Comparison of ENCODE assay signal across 3 cellular contexts in genomic region chr20:49663112-49663511, GRCh38.
TF ChIP-seq lines count a peak whose summit lies in the region.

No MANE protein-coding gene starts in this region.

TF ChIP-seq in A549, 52 proteins besides CTCF, POLR2A, EP300 and RAD21 (continued from another document):
- TF ChIP-seq PBX3 (IDR thresholded peaks at IDR 0.05) (no peak), NFE2L2 (conservative IDR thresholded peaks at IDR 0.05; ENCODE audit: low read length) (no peak), MAFK (IDR thresholded peaks at IDR 0.05; ENCODE audit: partially characterized antibody) (peak; percentile 72), ZC3H11A (IDR thresholded peaks at IDR 0.05) (no peak)

TF ChIP-seq in IMR-90, 13 proteins besides CTCF, POLR2A, EP300 and RAD21 (continued from another document):
- TF ChIP-seq USF2 (IDR thresholded peaks at IDR 0.05; ENCODE audit: low read depth, low read length) (no peak), SMC3 (IDR thresholded peaks at IDR 0.05; ENCODE audit: low read depth, low read length) (no peak), ELK1 (IDR thresholded peaks at IDR 0.05; ENCODE audit: borderline replicate concordance, low read depth, low read length) (no peak), NFE2L2 (IDR thresholded peaks at IDR 0.05; ENCODE audit: low read depth, low read length) (no peak)

TF ChIP-seq in WTC11, 78 proteins besides CTCF, POLR2A, EP300 and RAD21 (continued from another document):
- TF ChIP-seq ARID4B (CRISPR knock-in tag; IDR thresholded peaks at IDR 0.05; ENCODE audit: borderline replicate concordance), result no peak
- no peak for TF ChIP-seq GABPB1 (CRISPR knock-in tag; IDR thresholded peaks at IDR 0.05)
- TF ChIP-seq HMGXB4 (CRISPR knock-in tag; IDR thresholded peaks at IDR 0.05), result no peak
- TF ChIP-seq PRRX2 (CRISPR knock-in tag; IDR thresholded peaks at IDR 0.05), result no peak
- TF ChIP-seq GTF2I (CRISPR knock-in tag; conservative IDR thresholded peaks at IDR 0.05), result no peak
